8 cellular contexts compared by ENCODE assay signal in genomic region chr14:27958757-27959156, GRCh38.
"Had no signal": no experiment of that assay in that cellular context is flagged by ENCODE, and none has a peak within 500 bp of the region (broad histone marks: within the 10 kb centered on the region; RNA-seq: fewer than 3 reads in every experiment).

No MANE protein-coding gene starts in this region.

- ATAC-seq: GM12878 had no signal

- FAIRE-seq: G401.6, GM12878, GM12891, GM12892, GM18507, GM19239 had no signal

- DNase-seq: GDM1, GF-D8 had no signal

- H3K4me3 ChIP-seq: GM12878 had no signal
